ENCODE assay signal across 18 cellular contexts in the genomic region with DNA sequence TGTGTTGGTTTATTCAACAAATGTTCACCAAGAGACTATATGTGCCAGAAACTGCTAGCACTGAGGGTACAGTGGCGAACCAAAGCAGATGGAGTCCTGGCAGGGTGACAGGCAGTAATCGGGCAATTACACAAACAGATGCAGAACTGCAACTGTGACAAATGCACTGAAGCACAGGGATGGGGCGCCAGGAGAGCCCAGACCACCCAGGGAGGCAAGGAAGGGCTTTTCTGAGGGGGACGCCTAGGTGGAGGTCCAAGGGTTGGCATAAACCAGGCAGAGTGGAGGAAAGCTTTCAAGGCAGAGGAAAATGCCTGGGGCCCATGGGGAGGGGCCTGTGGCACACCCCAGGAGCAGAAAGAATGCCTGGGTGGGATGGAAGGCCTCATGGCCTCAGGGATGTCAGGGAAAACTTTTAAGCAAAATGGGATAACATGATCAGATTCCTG. TPM values are rescaled to one million over a fixed set of nuclear protein-coding genes. Genes with fewer than 3 reads are reported as not detected.
DNase-seq lines count a peak whose midpoint lies in the region; ATAC-seq and TF ChIP-seq lines count a peak whose summit lies in the region.
"Had no signal": no experiment of that assay in that cellular context is flagged by ENCODE, and none has a peak within 500 bp of the region (broad histone marks: within the 10 kb centered on the region; RNA-seq: fewer than 3 reads in every experiment).

No MANE protein-coding gene starts in this region.

- H3K27ac Mint-ChIP-seq in activated T-cell treated with anti-CD3 and anti-CD28 coated beads, Interleukin-2, amount 50 U/mL, for 24 hours = peak overlapping the region; percentile 57
- H3K27ac Mint-ChIP-seq in WTC11 = peak overlapping the region; percentile 58
- H3K27ac Mint-ChIP-seq: activated B cell treated with CpG ODN at 0.5 μM for 24 hours; CD4-positive, alpha-beta T cell; stimulated activated naive B cell treated with anti-CD40 and anti-IgM and Interleukin-4, amounts not matched to agents 10 μg/mL and 1 μg/mL and 100 μg/mL, for 72 hours had no signal

- ATAC-seq in WTC11 (no peak), HG03097 (IDR thresholded peaks at IDR 0.05; ENCODE audit: low FRiP score, unreplicated experiment) (no peak), HG03280 (IDR thresholded peaks at IDR 0.05; ENCODE audit: unreplicated experiment) (no peak)
- ATAC-seq: A549; K562; right cardiac atrium; stimulated activated naive B cell treated with anti-CD40 and anti-IgM and Interleukin-4, amounts not matched to agents 10 μg/mL and 1 μg/mL and 100 μg/mL, for 72 hours had no signal

- TF ChIP-seq CTCF in WTC11 (IDR thresholded peaks at IDR 0.05) = no peak

- no peaks in the 10 kb centered on the region for H3K9me3 Mint-ChIP-seq in activated T-cell treated with anti-CD3 and anti-CD28 coated beads, Interleukin-2, amount 50 U/mL, for 24 hours
- H3K9me3 Mint-ChIP-seq in WTC11 = no peaks in the 10 kb centered on the region
- H3K9me3 Mint-ChIP-seq: activated B cell treated with CpG ODN at 0.5 μM for 24 hours; CD4-positive, alpha-beta T cell; stimulated activated naive B cell treated with anti-CD40 and anti-IgM and Interleukin-4, amounts not matched to agents 10 μg/mL and 1 μg/mL and 100 μg/mL, for 72 hours had no signal

- POLR2A ChIA-PET in WTC11 (lab: Charles Lee) = interaction anchor here (0.6 kb wide), 1 partner anchor 1259 kb away, joined by 4 read pairs; no protein-coding TSS in a partner anchor

- no peak overlapping the region for H3K4me3 Mint-ChIP-seq in activated T-cell treated with anti-CD3 and anti-CD28 coated beads, Interleukin-2, amount 50 U/mL, for 24 hours
- no peak overlapping the region for H3K4me3 Mint-ChIP-seq in WTC11
- H3K4me3 Mint-ChIP-seq: activated B cell treated with CpG ODN at 0.5 μM for 24 hours; CD4-positive, alpha-beta T cell; stimulated activated naive B cell treated with anti-CD40 and anti-IgM and Interleukin-4, amounts not matched to agents 10 μg/mL and 1 μg/mL and 100 μg/mL, for 72 hours had no signal

- CTCF ChIA-PET in WTC11 (lab: Charles Lee) = no interaction called here

- peaks cover 30% of the 10 kb centered on the region for H3K4me1 Mint-ChIP-seq in activated T-cell treated with anti-CD3 and anti-CD28 coated beads, Interleukin-2, amount 50 U/mL, for 24 hours (ENCODE audit: low read depth)
- H3K4me1 Mint-ChIP-seq in WTC11 = peaks cover 37% of the 10 kb centered on the region

- DNase-seq in activated T-cell treated with anti-CD3 and anti-CD28 coated beads, Interleukin-2, amount 50 U/mL, for 24 hours = no peak
- DNase-seq in activated T-cell treated with anti-CD3 and anti-CD28 coated beads for 4 hours = no peak
- peak; percentile 91 for DNase-seq in NCI-H1694 treated with DMSO at 0.1 percent for 48 hours (lab: John Stamatoyannopoulos, UW)
- no peak for DNase-seq in WTC11 (ENCODE audit: low spot score)
- DNase-seq in retina = peak; percentile 35
- DNase-seq in T-helper 9 cell = no peak
- DNase-seq: activated B cell treated with CpG ODN at 0.5 μM for 24 hours; CD4-positive, alpha-beta T cell; dorsolateral prefrontal cortex; MV-4-11; right cardiac atrium; stimulated activated CD4-positive, alpha-beta T cell treated with anti-CD3 and anti-CD28 coated beads, Interleukin-15, amount 100 ng/mL, for 24 hours; stimulated activated naive B cell treated with anti-CD40 and anti-IgM and Interleukin-4, amounts not matched to agents 10 μg/mL and 1 μg/mL and 100 μg/mL, for 72 hours; tibial artery had no signal

- peaks cover 76% of the 10 kb centered on the region for H3K36me3 Mint-ChIP-seq in activated T-cell treated with anti-CD3 and anti-CD28 coated beads, Interleukin-2, amount 50 U/mL, for 24 hours (ENCODE audit: low read depth)
- H3K36me3 Mint-ChIP-seq in WTC11 = peaks cover 14% of the 10 kb centered on the region; the same call in 1 of the 2 replicates

- H3K27me3 Mint-ChIP-seq in activated T-cell treated with anti-CD3 and anti-CD28 coated beads, Interleukin-2, amount 50 U/mL, for 24 hours = no peaks in the 10 kb centered on the region
- H3K27me3 Mint-ChIP-seq in WTC11 (ENCODE audit: low read depth) = no peaks in the 10 kb centered on the region
- H3K27me3 Mint-ChIP-seq: activated B cell treated with CpG ODN at 0.5 μM for 24 hours; CD4-positive, alpha-beta T cell; stimulated activated naive B cell treated with anti-CD40 and anti-IgM and Interleukin-4, amounts not matched to agents 10 μg/mL and 1 μg/mL and 100 μg/mL, for 72 hours had no signal

TF ChIP-seq in WTC11, 78 proteins besides CTCF, POLR2A, EP300 and RAD21 (continues in another document):
- TF ChIP-seq ESRRA (CRISPR knock-in tag; IDR thresholded peaks at IDR 0.05; ENCODE audit: borderline replicate concordance) (no peak), GABPB1 (CRISPR knock-in tag; IDR thresholded peaks at IDR 0.05) (no peak)
- TF ChIP-seq, protein P1, sequence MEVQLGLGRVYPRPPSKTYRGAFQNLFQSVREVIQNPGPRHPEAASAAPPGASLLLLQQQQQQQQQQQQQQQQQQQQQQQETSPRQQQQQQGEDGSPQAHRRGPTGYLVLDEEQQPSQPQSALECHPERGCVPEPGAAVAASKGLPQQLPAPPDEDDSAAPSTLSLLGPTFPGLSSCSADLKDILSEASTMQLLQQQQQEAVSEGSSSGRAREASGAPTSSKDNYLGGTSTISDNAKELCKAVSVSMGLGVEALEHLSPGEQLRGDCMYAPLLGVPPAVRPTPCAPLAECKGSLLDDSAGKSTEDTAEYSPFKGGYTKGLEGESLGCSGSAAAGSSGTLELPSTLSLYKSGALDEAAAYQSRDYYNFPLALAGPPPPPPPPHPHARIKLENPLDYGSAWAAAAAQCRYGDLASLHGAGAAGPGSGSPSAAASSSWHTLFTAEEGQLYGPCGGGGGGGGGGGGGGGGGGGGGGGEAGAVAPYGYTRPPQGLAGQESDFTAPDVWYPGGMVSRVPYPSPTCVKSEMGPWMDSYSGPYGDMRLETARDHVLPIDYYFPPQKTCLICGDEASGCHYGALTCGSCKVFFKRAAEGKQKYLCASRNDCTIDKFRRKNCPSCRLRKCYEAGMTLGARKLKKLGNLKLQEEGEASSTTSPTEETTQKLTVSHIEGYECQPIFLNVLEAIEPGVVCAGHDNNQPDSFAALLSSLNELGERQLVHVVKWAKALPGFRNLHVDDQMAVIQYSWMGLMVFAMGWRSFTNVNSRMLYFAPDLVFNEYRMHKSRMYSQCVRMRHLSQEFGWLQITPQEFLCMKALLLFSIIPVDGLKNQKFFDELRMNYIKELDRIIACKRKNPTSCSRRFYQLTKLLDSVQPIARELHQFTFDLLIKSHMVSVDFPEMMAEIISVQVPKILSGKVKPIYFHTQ (CRISPR knock-in tag; IDR thresholded peaks at IDR 0.05) = no peak
- TF ChIP-seq, protein P2, sequence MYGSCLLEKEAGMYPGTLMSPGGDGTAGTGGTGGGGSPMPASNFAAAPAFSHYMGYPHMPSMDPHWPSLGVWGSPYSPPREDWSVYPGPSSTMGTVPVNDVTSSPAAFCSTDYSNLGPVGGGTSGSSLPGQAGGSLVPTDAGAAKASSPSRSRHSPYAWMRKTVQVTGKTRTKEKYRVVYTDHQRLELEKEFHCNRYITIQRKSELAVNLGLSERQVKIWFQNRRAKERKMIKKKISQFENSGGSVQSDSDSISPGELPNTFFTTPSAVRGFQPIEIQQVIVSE (CRISPR knock-in tag; IDR thresholded peaks at IDR 0.05; ENCODE audit: borderline replicate concordance) = no peak
- TF ChIP-seq, protein P3, sequence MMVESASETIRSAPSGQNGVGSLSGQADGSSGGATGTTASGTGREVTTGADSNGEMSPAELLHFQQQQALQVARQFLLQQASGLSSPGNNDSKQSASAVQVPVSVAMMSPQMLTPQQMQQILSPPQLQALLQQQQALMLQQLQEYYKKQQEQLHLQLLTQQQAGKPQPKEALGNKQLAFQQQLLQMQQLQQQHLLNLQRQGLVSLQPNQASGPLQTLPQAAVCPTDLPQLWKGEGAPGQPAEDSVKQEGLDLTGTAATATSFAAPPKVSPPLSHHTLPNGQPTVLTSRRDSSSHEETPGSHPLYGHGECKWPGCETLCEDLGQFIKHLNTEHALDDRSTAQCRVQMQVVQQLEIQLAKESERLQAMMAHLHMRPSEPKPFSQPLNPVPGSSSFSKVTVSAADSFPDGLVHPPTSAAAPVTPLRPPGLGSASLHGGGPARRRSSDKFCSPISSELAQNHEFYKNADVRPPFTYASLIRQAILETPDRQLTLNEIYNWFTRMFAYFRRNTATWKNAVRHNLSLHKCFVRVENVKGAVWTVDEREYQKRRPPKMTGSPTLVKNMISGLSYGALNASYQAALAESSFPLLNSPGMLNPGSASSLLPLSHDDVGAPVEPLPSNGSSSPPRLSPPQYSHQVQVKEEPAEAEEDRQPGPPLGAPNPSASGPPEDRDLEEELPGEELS (CRISPR knock-in tag; IDR thresholded peaks at IDR 0.05) = no peak
- TF ChIP-seq, protein P4, sequence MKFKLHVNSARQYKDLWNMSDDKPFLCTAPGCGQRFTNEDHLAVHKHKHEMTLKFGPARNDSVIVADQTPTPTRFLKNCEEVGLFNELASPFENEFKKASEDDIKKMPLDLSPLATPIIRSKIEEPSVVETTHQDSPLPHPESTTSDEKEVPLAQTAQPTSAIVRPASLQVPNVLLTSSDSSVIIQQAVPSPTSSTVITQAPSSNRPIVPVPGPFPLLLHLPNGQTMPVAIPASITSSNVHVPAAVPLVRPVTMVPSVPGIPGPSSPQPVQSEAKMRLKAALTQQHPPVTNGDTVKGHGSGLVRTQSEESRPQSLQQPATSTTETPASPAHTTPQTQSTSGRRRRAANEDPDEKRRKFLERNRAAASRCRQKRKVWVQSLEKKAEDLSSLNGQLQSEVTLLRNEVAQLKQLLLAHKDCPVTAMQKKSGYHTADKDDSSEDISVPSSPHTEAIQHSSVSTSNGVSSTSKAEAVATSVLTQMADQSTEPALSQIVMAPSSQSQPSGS (CRISPR knock-in tag; IDR thresholded peaks at IDR 0.05; ENCODE audit: borderline replicate concordance, low read depth) = no peak
- TF ChIP-seq, protein P5, sequence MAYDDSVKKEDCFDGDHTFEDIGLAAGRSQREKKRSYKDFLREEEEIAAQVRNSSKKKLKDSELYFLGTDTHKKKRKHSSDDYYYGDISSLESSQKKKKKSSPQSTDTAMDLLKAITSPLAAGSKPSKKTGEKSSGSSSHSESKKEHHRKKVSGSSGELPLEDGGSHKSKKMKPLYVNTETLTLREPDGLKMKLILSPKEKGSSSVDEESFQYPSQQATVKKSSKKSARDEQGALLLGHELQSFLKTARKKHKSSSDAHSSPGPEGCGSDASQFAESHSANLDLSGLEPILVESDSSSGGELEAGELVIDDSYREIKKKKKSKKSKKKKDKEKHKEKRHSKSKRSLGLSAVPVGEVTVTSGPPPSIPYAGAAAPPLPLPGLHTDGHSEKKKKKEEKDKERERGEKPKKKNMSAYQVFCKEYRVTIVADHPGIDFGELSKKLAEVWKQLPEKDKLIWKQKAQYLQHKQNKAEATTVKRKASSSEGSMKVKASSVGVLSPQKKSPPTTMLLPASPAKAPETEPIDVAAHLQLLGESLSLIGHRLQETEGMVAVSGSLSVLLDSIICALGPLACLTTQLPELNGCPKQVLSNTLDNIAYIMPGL (CRISPR knock-in tag; IDR thresholded peaks at IDR 0.05) = no peak

RNA-seq across cellular contexts. Expression of a gene that starts 5.5 kb away (rescaled TPM):
- 32.8 to 35.4 TPM (median 32.9 TPM) in 3 replicates for total RNA-seq in WTC11 (2021)

RNA-seq across cellular contexts. Expression of a gene that starts 45.3 kb away (rescaled TPM):
- 2.7 to 3.3 TPM (median 2.7 TPM) in 3 replicates for total RNA-seq in WTC11 (2021)
- total RNA-seq: activated B cell treated with CpG ODN at 0.5 μM for 24 hours; CD4-positive, alpha-beta T cell; K562 had no signal

RNA-seq across cellular contexts. Expression of a gene that starts 57.7 kb away (rescaled TPM):
- total RNA-seq in WTC11 (2021) = 17.6 to 22.2 TPM (median 19.2 TPM) in 3 replicates

Comparison
In these comparisons a context has a peak if more than half of its experiments do, and no peak if none do; other contexts are left out.
1. DNase-seq: peak in NCI-H1694 treated with DMSO at 0.1 percent for 48 hours (single experiment) and retina (single experiment); none in activated T-cell treated with anti-CD3 and anti-CD28 coated beads, Interleukin-2, amount 50 U/mL, for 24 hours (single experiment), activated T-cell treated with anti-CD3 and anti-CD28 coated beads for 4 hours (single experiment), WTC11 (single experiment) and T-helper 9 cell (single experiment).